Comparison of ENCODE assay signal across 8 cellular contexts in genomic region chr14:61568572-61569011, GRCh38.
DNase-seq lines count a peak whose midpoint lies in the region; ATAC-seq and TF ChIP-seq lines count a peak whose summit lies in the region.

No MANE protein-coding gene starts in this region.

- no peaks in the 10 kb centered on the region for H3K36me3 ChIP-seq in Caco-2 (ENCODE audit: control insufficient read depth, insufficient read depth, low read length)
- H3K36me3 ChIP-seq in ectodermal cell (ENCODE audit: control insufficient read depth, insufficient read depth, low read length) = no peaks in the 10 kb centered on the region

- CTCF ChIA-PET in Caco-2 (lab: Charles Lee) = no interaction called here
- CTCF ChIA-PET in activated CD4-positive, alpha-beta T cell treated with anti-CD3 and anti-CD28 coated beads for 36 hours (lab: Charles Lee) = interaction anchor here (0.5 to 1.6 kb wide), 9 partner anchors 14 to 313 kb away, joined by 3 to 7 read pairs (median 3); no protein-coding TSS in a partner anchor

- DNase-seq in Caco-2 = no peak
- DNase-seq in activated CD4-positive, alpha-beta T cell treated with anti-CD3 and anti-CD28 coated beads for 36 hours = peak; percentile 77
- DNase-seq in naive B cell = peak; percentile 95
- no peak for DNase-seq in type B pancreatic cell (ENCODE audit: extremely low spot score, unreplicated experiment)
- DNase-seq in lower leg skin (ENCODE audit: low spot score in 2 of 2) = no peak

- no peak for TF ChIP-seq CTCF in Caco-2 (IDR thresholded peaks at IDR 0.05; ENCODE audit: insufficient read depth in 1 of 2, low read depth in 1 of 2, low read length in 1 of 2, severe bottlenecking in 1 of 2, unreplicated experiment in 1 of 2)
- peak; percentile 52 for TF ChIP-seq CTCF in type B pancreatic cell (conservative IDR thresholded peaks at IDR 0.05)
- TF ChIP-seq CTCF in lower leg skin (IDR thresholded peaks at IDR 0.05) = no peak

- WGBS in ectodermal cell, 2 experiments = 30 to 31% methylated on average over 34 of the region's 34 CpGs
- WGBS in lower leg skin, 2 donors = 32 to 45% methylated on average over 10 to 22 of the region's 34 CpGs

- peak; percentile 86 for ATAC-seq in GM19438 (IDR thresholded peaks at IDR 0.05; ENCODE audit: low read depth, unreplicated experiment)
- peak; percentile 85 for ATAC-seq in HG03521 (IDR thresholded peaks at IDR 0.05; ENCODE audit: unreplicated experiment)
- peak; percentile 50 for ATAC-seq in activated CD4-positive, alpha-beta T cell treated with anti-CD3 and anti-CD28 coated beads for 36 hours
- peak; percentile 88 to 89 for ATAC-seq in naive B cell (ENCODE audit: low read depth in 2 of 2)

- H3K4me3 Mint-ChIP-seq in Caco-2 (ENCODE audit: unreplicated experiment) (peak overlapping the region; percentile 26), naive B cell (peak overlapping the region; percentile 56 to 93 (median 86)), type B pancreatic cell (peak overlapping the region; percentile 70)
- H3K4me3 Mint-ChIP-seq in activated CD4-positive, alpha-beta T cell treated with anti-CD3 and anti-CD28 coated beads for 36 hours = peak overlapping the region; percentile 47

- BruUV-seq in Caco-2 (replicated peaks; lab: Mats Ljungman, UMichigan) = no TSS peak

- no peak overlapping the region for H3K27ac ChIP-seq in ectodermal cell (ENCODE audit: insufficient read depth, low read depth, low read length, poor library complexity, severe bottlenecking)

- no peaks in the 10 kb centered on the region for H3K36me3 Mint-ChIP-seq in Caco-2 (ENCODE audit: insufficient read depth, unreplicated experiment)
- H3K36me3 Mint-ChIP-seq in activated CD4-positive, alpha-beta T cell treated with anti-CD3 and anti-CD28 coated beads for 36 hours (ENCODE audit: low read depth) = peaks cover 5% of the 10 kb centered on the region
- H3K36me3 Mint-ChIP-seq in naive B cell = no peaks in the 10 kb centered on the region
- no peaks in the 10 kb centered on the region for H3K36me3 Mint-ChIP-seq in type B pancreatic cell

- H3K27ac Mint-ChIP-seq in Caco-2 (ENCODE audit: unreplicated experiment) = no peak overlapping the region
- peak overlapping the region; percentile 85 for H3K27ac Mint-ChIP-seq in activated CD4-positive, alpha-beta T cell treated with anti-CD3 and anti-CD28 coated beads for 36 hours
- peak overlapping the region; percentile 95 to 99 (median 98) for H3K27ac Mint-ChIP-seq in naive B cell
- peak overlapping the region; percentile 23 for H3K27ac Mint-ChIP-seq in type B pancreatic cell

- intact Hi-C loops in Caco-2 (cut with micrococcal nuclease; ENCODE audit: unreplicated experiment) (no loop called here), lower leg skin (cut with DNase I; ENCODE audit: low total_unique reads) (no loop called here)
- intact Hi-C loops in activated CD4-positive, alpha-beta T cell treated with anti-CD3 and anti-CD28 coated beads for 36 hours (cut with DNase I, micrococcal nuclease) = loop anchor here (1.0 to 2.0 kb wide), 4 partner anchors 26 to 126 kb away; partner anchors contain the start of gene HIF1A (in 1 of the 2)

- POLR2A ChIA-PET in Caco-2 (lab: Charles Lee) = no interaction called here
- POLR2A ChIA-PET in activated CD4-positive, alpha-beta T cell treated with anti-CD3 and anti-CD28 coated beads for 36 hours (lab: Charles Lee) = interaction anchor here (0.6 to 1.4 kb wide), 4 partner anchors 13 to 199 kb away, joined by 3 to 6 read pairs (median 4); no protein-coding TSS in a partner anchor

- H3K4me1 Mint-ChIP-seq in Caco-2 (ENCODE audit: low read depth, unreplicated experiment) = peaks cover 47% of the 10 kb centered on the region
- H3K4me1 Mint-ChIP-seq in activated CD4-positive, alpha-beta T cell treated with anti-CD3 and anti-CD28 coated beads for 36 hours = peaks cover 80% of the 10 kb centered on the region
- peaks cover 65 to 88% (median 70%) of the 10 kb centered on the region in 3 donors for H3K4me1 Mint-ChIP-seq in naive B cell
- peaks cover 57% of the 10 kb centered on the region for H3K4me1 Mint-ChIP-seq in type B pancreatic cell (ENCODE audit: unreplicated experiment)

- H3K27me3 Mint-ChIP-seq in Caco-2 (ENCODE audit: insufficient read depth, unreplicated experiment) = no peaks in the 10 kb centered on the region
- H3K27me3 Mint-ChIP-seq in activated CD4-positive, alpha-beta T cell treated with anti-CD3 and anti-CD28 coated beads for 36 hours = peaks cover 3% of the 10 kb centered on the region
- no peaks in the 10 kb centered on the region for H3K27me3 Mint-ChIP-seq in naive B cell
- H3K27me3 Mint-ChIP-seq in type B pancreatic cell = peaks cover 28% of the 10 kb centered on the region

- H3K4me1 ChIP-seq in Caco-2 (peaks cover 44% of the 10 kb centered on the region), ectodermal cell (ENCODE audit: control insufficient read depth, insufficient read depth, low read length) (peaks cover 20% of the 10 kb centered on the region)

- H3K9me3 ChIP-seq in Caco-2 (no peaks in the 10 kb centered on the region), ectodermal cell (ENCODE audit: control insufficient read depth, low read length) (no peaks in the 10 kb centered on the region)

- TF ChIP-seq POLR2A in lower leg skin (IDR thresholded peaks at IDR 0.05) = no peak

- H3K9me3 Mint-ChIP-seq in Caco-2 (ENCODE audit: unreplicated experiment) (peaks cover 9% of the 10 kb centered on the region), naive B cell (no peaks in the 10 kb centered on the region), type B pancreatic cell (no peaks in the 10 kb centered on the region)
- peaks cover 2% of the 10 kb centered on the region for H3K9me3 Mint-ChIP-seq in activated CD4-positive, alpha-beta T cell treated with anti-CD3 and anti-CD28 coated beads for 36 hours (ENCODE audit: low read depth)

- H3K27me3 ChIP-seq in Caco-2 (replicated peaks; ENCODE audit: control insufficient read depth, insufficient read depth, low read length) (no peaks in the 10 kb centered on the region), ectodermal cell (ENCODE audit: control insufficient read depth, insufficient read depth, low read length, poor library complexity, severe bottlenecking) (peaks cover 13% of the 10 kb centered on the region)

- H3K4me3 ChIP-seq in Caco-2 (ENCODE audit: low read depth, low read length) = no peak overlapping the region
- peak overlapping the region; percentile 28 for H3K4me3 ChIP-seq in ectodermal cell (ENCODE audit: insufficient read depth, low read depth, low read length)
- H3K4me3 ChIP-seq in lower leg skin (ENCODE audit: low read depth, poor library complexity, severe bottlenecking) = no peak overlapping the region

Comparison
In these comparisons a context has a peak if more than half of its experiments do, and no peak if none do; other contexts are left out.
1. DNase-seq: peak in activated CD4-positive, alpha-beta T cell treated with anti-CD3 and anti-CD28 coated beads for 36 hours (single experiment) and naive B cell (single experiment); none in Caco-2 (0 of 2), type B pancreatic cell (single experiment) and lower leg skin (0 of 2).
2. H3K4me3 Mint-ChIP-seq: peak in every context shown above with its lines; median percentile 86 in naive B cell; 70 in type B pancreatic cell; 47 in activated CD4-positive, alpha-beta T cell treated with anti-CD3 and anti-CD28 coated beads for 36 hours; 26 in Caco-2.
3. intact Hi-C loops: an anchor here in activated CD4-positive, alpha-beta T cell treated with anti-CD3 and anti-CD28 coated beads for 36 hours (1.0 to 2.0 kb wide); none called in Caco-2 and lower leg skin.
4. Peak in every context shown above with its lines, with median percentiles within 50 percentile points of each other: ATAC-seq.